16 cellular contexts compared by ENCODE assay signal in the genomic region with DNA sequence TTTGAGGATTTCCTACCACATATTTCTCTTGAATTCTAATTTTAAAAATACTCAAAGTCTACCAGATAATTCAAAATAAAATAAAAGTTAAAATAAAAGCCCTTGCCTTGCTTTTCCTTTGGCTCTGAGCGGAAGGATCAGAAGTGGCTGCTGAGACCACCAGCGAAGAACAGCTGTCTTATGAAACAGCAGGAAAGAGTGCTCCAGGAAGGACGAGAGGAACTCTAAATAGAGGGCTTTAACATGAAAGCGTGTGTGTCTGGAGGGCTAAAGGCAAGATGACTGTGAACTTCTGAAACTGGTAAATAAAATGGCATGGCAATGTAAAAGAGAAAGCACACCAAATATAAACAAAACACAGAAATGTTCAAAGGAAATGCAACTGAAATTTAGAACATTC.
DNase-seq lines count a peak whose midpoint lies in the region; ATAC-seq and TF ChIP-seq lines count a peak whose summit lies in the region.
"Had no signal": no experiment of that assay in that cellular context is flagged by ENCODE, and none has a peak within 500 bp of the region (broad histone marks: within the 10 kb centered on the region; RNA-seq: fewer than 3 reads in every experiment).

No MANE protein-coding gene starts in this region.

- H4K20me1 ChIP-seq in osteoblast (ENCODE audit: insufficient read depth, low read length): no peaks in the 10 kb centered on the region

- WGBS in thyroid gland, 2 donors: 69 to 70% methylated on average over 4 of the region's 4 CpGs

- no peak for TF ChIP-seq POLR2A in thyroid gland (IDR thresholded peaks at IDR 0.05)

- H3K27me3 ChIP-seq in osteoblast (ENCODE audit: insufficient read depth, low read length): no peaks in the 10 kb centered on the region
- no peaks in the 10 kb centered on the region for H3K27me3 ChIP-seq in thyroid gland

- H3K79me2 ChIP-seq in osteoblast (ENCODE audit: insufficient read depth, low read length): no peaks in the 10 kb centered on the region

- H3K4me3 ChIP-seq in astrocyte of the spinal cord (ENCODE audit: low read depth, low read length): no peak overlapping the region
- no peak overlapping the region for H3K4me3 ChIP-seq in osteoblast (ENCODE audit: insufficient read depth, low read length)
- no peak overlapping the region for H3K4me3 ChIP-seq in thyroid gland (replicated peaks in 1 of 3)
- H3K4me3 ChIP-seq: GM23248 had no signal

- H3K4me1 ChIP-seq in osteoblast (ENCODE audit: insufficient read depth, low read length) (no peaks in the 10 kb centered on the region), thyroid gland (no peaks in the 10 kb centered on the region)

- DNase-seq in astrocyte of the spinal cord (ENCODE audit: low read depth, low spot score) (peak; percentile 22), foreskin melanocyte (peak; percentile 24), osteoblast (ENCODE audit: insufficient read length, low spot score, missing footprints) (peak; percentile 5), Ammon's horn (ENCODE audit: low spot score) (no peak), thyroid gland (no peak)
- DNase-seq: CD8-positive, alpha-beta T cell; DMS79; GM23248; KG1; NCI-H1436 treated with DMSO at 0.1 percent for 48 hours; NCI-H2029 treated with DMSO at 0.1 percent for 48 hours; NCI-H748 treated with DMSO at 0.1 percent for 48 hours; OCI-M1 had no signal

- no peak overlapping the region for H3K4me2 ChIP-seq in osteoblast (ENCODE audit: insufficient read depth, low read length)

- H3K27ac ChIP-seq in osteoblast (ENCODE audit: low read depth, low read length): no peak overlapping the region
- no peak overlapping the region for H3K27ac ChIP-seq in thyroid gland
- H3K27ac ChIP-seq: GM23248, RWPE1 had no signal

- no peak overlapping the region for H2AFZ ChIP-seq in osteoblast (ENCODE audit: low read length)
- H2AFZ ChIP-seq: GM23248 had no signal

- intact Hi-C loops in thyroid gland (cut with DNase I): no loop called here

- TF ChIP-seq CTCF in astrocyte of the spinal cord (IDR thresholded peaks at IDR 0.05; ENCODE audit: low read depth, low read length) (no peak), osteoblast (IDR thresholded peaks at IDR 0.05; ENCODE audit: extremely low read depth, low read depth, low read length) (no peak), thyroid gland (IDR thresholded peaks at IDR 0.05) (no peak)

- H3K36me3 ChIP-seq in osteoblast (ENCODE audit: insufficient read depth, low read length) (no peaks in the 10 kb centered on the region), thyroid gland (no peaks in the 10 kb centered on the region)

- ATAC-seq in HG02981 (IDR thresholded peaks at IDR 0.05; ENCODE audit: unreplicated experiment) (no peak), HG03378 (IDR thresholded peaks at IDR 0.05; ENCODE audit: unreplicated experiment) (no peak)
- ATAC-seq: CD8-positive, alpha-beta T cell had no signal

- in situ Hi-C loops in astrocyte of the spinal cord (cut with HindIII; ENCODE audit: low sequenced_read_pairs): no loop called here

- H3K9me3 ChIP-seq in osteoblast (ENCODE audit: low read depth, low read length) (no peaks in the 10 kb centered on the region), thyroid gland (no peaks in the 10 kb centered on the region)

Comparison
In these comparisons a context has a peak if more than half of its experiments do, and no peak if none do; other contexts are left out.
1. DNase-seq: peak in astrocyte of the spinal cord (single experiment), foreskin melanocyte (single experiment) and osteoblast (single experiment); none in Ammon's horn (single experiment) and thyroid gland (0 of 2).